8 cellular contexts compared by ENCODE assay signal in genomic region chr6:39377530-39377929, GRCh38. TPM values are rescaled to one million over a fixed set of nuclear protein-coding genes. Genes with fewer than 3 reads are reported as not detected.
DNase-seq lines count a peak whose midpoint lies in the region; ATAC-seq and TF ChIP-seq lines count a peak whose summit lies in the region.

No MANE protein-coding gene starts in this region.

- no peaks in the 10 kb centered on the region for H3K4me1 ChIP-seq in mucosa of descending colon (ENCODE audit: low read depth)
- no peaks in the 10 kb centered on the region for H3K4me1 ChIP-seq in CD4-positive, alpha-beta memory T cell (ENCODE audit: insufficient read depth, low read length)

- intact Hi-C loops in mucosa of descending colon (cut with DNase I, micrococcal nuclease), result loop anchor here (5.0 to 10.0 kb wide), 2 partner anchors 515 to 517 kb away; no protein-coding TSS in a partner anchor
- intact Hi-C loops in CD4-positive, alpha-beta memory T cell (cut with micrococcal nuclease), result no loop called here

- H3K4me3 ChIP-seq in epithelial cell of esophagus (ENCODE audit: low read length) (no peak overlapping the region), mucosa of descending colon (no peak overlapping the region)
- H3K4me3 ChIP-seq in CD4-positive, alpha-beta memory T cell (ENCODE audit: low read length in 2 of 2), result no peak overlapping the region

- H3K36me3 Mint-ChIP-seq in CD4-positive, alpha-beta memory T cell, result no peaks in the 10 kb centered on the region

- POLR2A ChIA-PET in CD4-positive, alpha-beta memory T cell (lab: Charles Lee; ENCODE audit: partially characterized antibody), result no interaction called here

- H3K9me3 Mint-ChIP-seq in CD4-positive, alpha-beta memory T cell, result no peaks in the 10 kb centered on the region

- H3K27ac ChIP-seq in CD4-positive, alpha-beta memory T cell (ENCODE audit: low read depth, low read length), result no peak overlapping the region

- H3K9me3 ChIP-seq in mucosa of descending colon, result no peaks in the 10 kb centered on the region
- no peaks in the 10 kb centered on the region for H3K9me3 ChIP-seq in CD4-positive, alpha-beta memory T cell (ENCODE audit: control insufficient read depth in 1 of 2, low read length in 2 of 2)

- ATAC-seq in mucosa of descending colon (peak; percentile 80), GM19397 (IDR thresholded peaks at IDR 0.05; ENCODE audit: unreplicated experiment) (no peak)

- H3K4me3 Mint-ChIP-seq in CD4-positive, alpha-beta memory T cell, result no peak overlapping the region

- H3K27me3 Mint-ChIP-seq in CD4-positive, alpha-beta memory T cell, result peaks cover 8 to 11% of the 10 kb centered on the region in 2 donors

- TF ChIP-seq CTCF in epithelial cell of esophagus (IDR thresholded peaks at IDR 0.05; ENCODE audit: insufficient read depth, low read depth, low read length, missing control alignments) (peak; percentile 82), mucosa of descending colon (IDR thresholded peaks at IDR 0.05) (peak; percentile 30)

- no peaks in the 10 kb centered on the region for H3K27me3 ChIP-seq in CD4-positive, alpha-beta memory T cell (ENCODE audit: insufficient read depth, low read length)

- H3K36me3 ChIP-seq in mucosa of descending colon (ENCODE audit: low read depth), result no peaks in the 10 kb centered on the region
- no peaks in the 10 kb centered on the region for H3K36me3 ChIP-seq in CD4-positive, alpha-beta memory T cell (ENCODE audit: insufficient read depth, low read length)

- DNase-seq in Daoy (ENCODE audit: low read depth), result peak; percentile 71
- peak; percentile 35 for DNase-seq in HK-2 (ENCODE audit: unreplicated experiment)
- DNase-seq in RKO (ENCODE audit: low spot score), result peak; percentile 60
- peak; percentile 63 for DNase-seq in epithelial cell of esophagus (ENCODE audit: low read depth)
- DNase-seq in mucosa of descending colon, result peak in 2 of 3 donors; percentile 50 to 76
- DNase-seq in activated CD4-positive, CD25-positive, alpha-beta regulatory T cell treated with anti-CD3 and anti-CD28 coated beads, Interleukin-2, amount 50 U/mL, for 72 hours, result no peak
- DNase-seq in CD4-positive, alpha-beta memory T cell, result no peak

- H3K4me1 Mint-ChIP-seq in CD4-positive, alpha-beta memory T cell, result no peaks in the 10 kb centered on the region

- no peak overlapping the region for H3K27ac Mint-ChIP-seq in CD4-positive, alpha-beta memory T cell

- CTCF ChIA-PET in CD4-positive, alpha-beta memory T cell (lab: Charles Lee; ENCODE audit: partially characterized antibody), result no interaction called here

RNA-seq across cellular contexts. Expression of gene KCNK16, which starts 55.0 kb away (rescaled TPM):
- total RNA-seq in Daoy (2014; rRNA removed; shearing (Covaris generic)), result not detected in 2 replicates
- not detected for total RNA-seq in mucosa of descending colon
- total RNA-seq in CD4-positive, alpha-beta memory T cell, result not detected
- not detected for polyA plus RNA-seq in CD4-positive, alpha-beta memory T cell

Comparison
In these comparisons a context has a peak if more than half of its experiments do, and no peak if none do; other contexts are left out.
1. DNase-seq: peak in Daoy (single experiment), HK-2 (single experiment), RKO (single experiment), epithelial cell of esophagus (single experiment) and mucosa of descending colon (2 of 3); none in activated CD4-positive, CD25-positive, alpha-beta regulatory T cell treated with anti-CD3 and anti-CD28 coated beads, Interleukin-2, amount 50 U/mL, for 72 hours (single experiment) and CD4-positive, alpha-beta memory T cell (0 of 5).